In the genomic region with DNA sequence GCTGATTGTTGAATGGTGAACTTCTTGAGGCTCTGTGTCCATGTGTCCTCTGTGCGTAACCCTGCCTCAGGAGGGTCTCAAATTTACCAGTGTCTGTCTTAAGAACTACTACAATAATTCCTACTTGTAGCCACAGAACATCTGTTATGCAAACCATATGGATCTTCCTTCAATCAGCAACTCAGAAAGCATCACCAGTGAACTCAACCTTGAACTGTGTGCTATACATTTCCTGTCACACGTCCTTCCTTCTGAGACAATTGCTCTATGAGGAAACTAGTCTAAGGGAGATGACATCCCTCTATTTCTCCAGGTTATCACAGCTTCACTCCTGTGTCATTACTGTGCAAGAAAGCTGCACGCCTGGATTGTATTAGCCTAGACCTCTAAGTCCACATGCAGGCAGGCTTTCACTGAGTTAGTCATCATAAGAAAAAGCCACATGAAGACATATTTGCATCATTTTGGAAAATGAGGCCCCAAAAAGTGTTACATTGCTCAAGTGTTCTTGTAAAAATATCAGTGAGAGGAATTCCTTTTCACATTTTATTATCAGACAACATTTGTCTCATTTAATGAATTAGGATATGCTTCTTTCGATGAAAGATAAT, we compare ENCODE assay signal across 19 cellular contexts.
DNase-seq lines count a peak whose midpoint lies in the region; ATAC-seq and TF ChIP-seq lines count a peak whose summit lies in the region.
"Had no signal": no experiment of that assay in that cellular context is flagged by ENCODE, and none has a peak within 500 bp of the region (broad histone marks: within the 10 kb centered on the region; RNA-seq: fewer than 3 reads in every experiment).

No MANE protein-coding gene starts in this region.

- H3K79me2 ChIP-seq in GM23248 (ENCODE audit: insufficient read depth) = no peaks in the 10 kb centered on the region
- peaks cover 53% of the 10 kb centered on the region for H3K79me2 ChIP-seq in OCI-LY7 (ENCODE audit: insufficient read depth, low read depth, low read length)

- no peak for TF ChIP-seq CTCF in OCI-LY7 (conservative IDR thresholded peaks at IDR 0.05; ENCODE audit: low read length)

- POLR2A ChIA-PET in OCI-LY7 (lab: Charles Lee) = interaction anchor here (0.6 to 1.2 kb wide), 2 partner anchors 12 to 196 kb away, joined by 3 to 5 read pairs; no protein-coding TSS in a partner anchor

- CTCF ChIA-PET in OCI-LY7 (lab: Charles Lee; ENCODE audit: unreplicated experiment) = no interaction called here

- H3K9ac ChIP-seq in BLaER1 (no peak overlapping the region), GM23248 (no peak overlapping the region)

- peaks cover 80% of the 10 kb centered on the region for H3K9me3 ChIP-seq in BLaER1
- no peaks in the 10 kb centered on the region for H3K9me3 ChIP-seq in GM23248 (ENCODE audit: low read depth)
- H3K9me3 ChIP-seq in OCI-LY7 (ENCODE audit: low read length) = peaks cover 10% of the 10 kb centered on the region; the same call in 1 of the 2 replicates

- 0 out of 2 replicates have a peak, but pooled peaks cover 10% of the 10 kb centered on the region for H4K20me1 ChIP-seq in BLaER1
- no peaks in the 10 kb centered on the region for H4K20me1 ChIP-seq in GM23248 (ENCODE audit: insufficient read depth)
- no peaks in the 10 kb centered on the region for H4K20me1 ChIP-seq in OCI-LY7 (ENCODE audit: insufficient read depth, low read length)

- H3K27me3 ChIP-seq in BLaER1 (no peaks in the 10 kb centered on the region), GM23248 (replicated peaks; ENCODE audit: insufficient read depth) (no peaks in the 10 kb centered on the region)

- in situ Hi-C loops in GM23248 (cut with MboI) = no loop called here

- no peak for ATAC-seq in HG02642 (IDR thresholded peaks at IDR 0.05; ENCODE audit: poor library complexity, unreplicated experiment)

- H3K4me1 ChIP-seq in BLaER1 = peaks cover 31% of the 10 kb centered on the region
- H3K4me1 ChIP-seq in GM23248 (ENCODE audit: insufficient read depth) = peaks cover 6% of the 10 kb centered on the region; the same call in 1 of the 2 replicates
- H3K4me1 ChIP-seq in OCI-LY7 (ENCODE audit: insufficient read depth, low read length, poor library complexity, severe bottlenecking) = peaks cover 28% of the 10 kb centered on the region

- intact Hi-C loops in OCI-LY7 (cut with micrococcal nuclease; ENCODE audit: unreplicated experiment) = no loop called here

- DNase-seq in GM23248 = peak; percentile 38
- DNase-seq in OCI-LY7 (ENCODE audit: low spot score) = peak; percentile 74
- DNase-seq in germinal center (ENCODE audit: low spot score) = peak; percentile 11
- no peak for DNase-seq in DMS114 treated with DMSO at 0.1 percent for 48 hours (lab: John Stamatoyannopoulos, UW; ENCODE audit: unreplicated experiment)
- no peak for DNase-seq in NOMO-1 treated with DMSO at 0.1 percent for 48 hours (lab: John Stamatoyannopoulos, UW; ENCODE audit: unreplicated experiment)
- DNase-seq in superior temporal gyrus (ENCODE audit: extremely low spot score) = no peak
- DNase-seq: Calu3; CD4-positive, alpha-beta memory T cell; IMR-90; Kasumi-1; MV-4-11; NCI-H1436 treated with DMSO at 0.1 percent for 48 hours; NCI-H2029 treated with DMSO at 0.1 percent for 48 hours; NCI-H2171 treated with DMSO at 0.1 percent for 48 hours; NCI-H446 treated with DMSO at 0.1 percent for 48 hours; NCI-H774; SHP77 treated with DMSO at 0.1 percent for 48 hours had no signal

- H3K4me3 ChIP-seq in BLaER1 (peak overlapping the region; percentile 37; the same call in 1 of the 2 replicates), GM23248 (no peak overlapping the region), OCI-LY7 (ENCODE audit: low read depth, low read length, poor library complexity, severe bottlenecking) (peak overlapping the region; percentile 47)

- no peaks in the 10 kb centered on the region for H3F3A ChIP-seq in GM23248 (ENCODE audit: insufficient read depth)

- no TSS peak for BruUV-seq in OCI-LY7 (replicated peaks; lab: Mats Ljungman, UMichigan)

- 71 to 81% methylated on average over 3 to 4 of the region's 4 CpGs for WGBS in GM23248 (ENCODE audit: low coverage in 1 of 2, low lambda C conversion rate in 2 of 2, missing lambda C conversion rate in 2 of 2), 2 experiments

- peak overlapping the region; percentile 74 for H3K4me2 ChIP-seq in BLaER1
- H3K4me2 ChIP-seq in GM23248 (ENCODE audit: unreplicated experiment) = no peak overlapping the region
- H3K4me2 ChIP-seq in OCI-LY7 (ENCODE audit: low read length) = peak overlapping the region; percentile 68

- peaks cover 74% of the 10 kb centered on the region for H3K36me3 ChIP-seq in BLaER1
- H3K36me3 ChIP-seq in GM23248 (ENCODE audit: low read depth) = no peaks in the 10 kb centered on the region
- peaks cover 84% of the 10 kb centered on the region for H3K36me3 ChIP-seq in OCI-LY7 (ENCODE audit: insufficient read depth, low read length)

- H2AFZ ChIP-seq in GM23248 (no peak overlapping the region), OCI-LY7 (ENCODE audit: low read length) (no peak overlapping the region)

- H3K27ac ChIP-seq in BLaER1 = peak overlapping the region; percentile 60
- H3K27ac ChIP-seq in GM23248 = no peak overlapping the region
- H3K27ac ChIP-seq in OCI-LY7 (ENCODE audit: low read depth, low read length, poor library complexity, severe bottlenecking) = peak overlapping the region; percentile 86

- H3K9me2 ChIP-seq in GM23248 (ENCODE audit: insufficient read depth) = no peaks in the 10 kb centered on the region
- H3K9me2 ChIP-seq in OCI-LY7 (ENCODE audit: insufficient read depth, low read length) = no peaks in the 10 kb centered on the region

Comparison
In these comparisons a context has a peak if more than half of its experiments do, and no peak if none do; other contexts are left out.
1. DNase-seq: peak in GM23248 (single experiment), OCI-LY7 (single experiment) and germinal center (single experiment); none in DMS114 treated with DMSO at 0.1 percent for 48 hours (single experiment), NOMO-1 treated with DMSO at 0.1 percent for 48 hours (single experiment) and superior temporal gyrus (single experiment).